22 cellular contexts compared by ENCODE assay signal in genomic region chr2:75134802-75135201, GRCh38.
"Had no signal": no experiment of that assay in that cellular context is flagged by ENCODE, and none has a peak within 500 bp of the region (broad histone marks: within the 10 kb centered on the region; RNA-seq: fewer than 3 reads in every experiment).

No MANE protein-coding gene starts in this region.

- H3K27me3 Mint-ChIP-seq: central memory CD8-positive, alpha-beta T cell; stimulated activated memory B cell treated with anti-CD40 and anti-IgM and Interleukin-4, amounts not matched to agents 10 μg/mL and 1 μg/mL and 100 μg/mL, for 72 hours had no signal

- H3K36me3 ChIP-seq: colonic mucosa, left lung, ovary, sigmoid colon, spleen, thoracic aorta, tibial nerve, upper lobe of left lung had no signal

- H3K36me3 Mint-ChIP-seq: natural killer cell treated with Interleukin-12 subunit alpha and Interleukin-12 subunit beta and Interleukin-15 and Interleukin-18, amount 100 ng/mL, for 72 hours; stimulated activated memory B cell treated with anti-CD40 and anti-IgM and Interleukin-4, amounts not matched to agents 10 μg/mL and 1 μg/mL and 100 μg/mL, for 72 hours had no signal

- H3K27me3 ChIP-seq: colonic mucosa, left lung, ovary, sigmoid colon, spleen, tibial nerve, upper lobe of left lung had no signal

- ATAC-seq: left lung; natural killer cell treated with Interleukin-12 subunit alpha and Interleukin-12 subunit beta and Interleukin-15 and Interleukin-18, amount 100 ng/mL, for 72 hours; psoas muscle; right cardiac atrium; stimulated activated memory B cell treated with anti-CD40 and anti-IgM and Interleukin-4, amounts not matched to agents 10 μg/mL and 1 μg/mL and 100 μg/mL, for 72 hours; stimulated activated naive CD8-positive, alpha-beta T cell treated with anti-CD3 and anti-CD28 coated beads, Interleukin-15, Interleukin-2, amounts not matched to agents 100 U/mL and 50 U/mL, for 24 hours had no signal

- DNase-seq: colonic mucosa; dermis blood vessel endothelial cell; effector memory CD4-positive, alpha-beta T cell; erythroblast; kidney; left lung; mesendoderm; nucleus accumbens; ovary; posterior cingulate gyrus; psoas muscle; right cardiac atrium; sigmoid colon; spleen; stimulated activated CD4-positive, alpha-beta T cell treated with anti-CD3 and anti-CD28 coated beads, Interleukin-4, amount 100 ng/mL, for 4 hours; stimulated activated naive CD8-positive, alpha-beta T cell treated with anti-CD3 and anti-CD28 coated beads, Interleukin-15, Interleukin-2, amounts not matched to agents 100 U/mL and 50 U/mL, for 24 hours had no signal

- H3K27ac ChIP-seq: colonic mucosa, left lung, ovary, psoas muscle, spleen, tibial nerve, upper lobe of left lung had no signal

- H3K27ac Mint-ChIP-seq: natural killer cell treated with Interleukin-12 subunit alpha and Interleukin-12 subunit beta and Interleukin-15 and Interleukin-18, amount 100 ng/mL, for 72 hours; stimulated activated memory B cell treated with anti-CD40 and anti-IgM and Interleukin-4, amounts not matched to agents 10 μg/mL and 1 μg/mL and 100 μg/mL, for 72 hours had no signal

- H3K4me3 Mint-ChIP-seq: central memory CD8-positive, alpha-beta T cell; natural killer cell treated with Interleukin-12 subunit alpha and Interleukin-12 subunit beta and Interleukin-15 and Interleukin-18, amount 100 ng/mL, for 72 hours; stimulated activated memory B cell treated with anti-CD40 and anti-IgM and Interleukin-4, amounts not matched to agents 10 μg/mL and 1 μg/mL and 100 μg/mL, for 72 hours had no signal

- H3K9me3 ChIP-seq: colonic mucosa, left lung, ovary, psoas muscle, sigmoid colon, spleen, thoracic aorta, tibial nerve, upper lobe of left lung had no signal

- H3K9me3 Mint-ChIP-seq: central memory CD8-positive, alpha-beta T cell; natural killer cell treated with Interleukin-12 subunit alpha and Interleukin-12 subunit beta and Interleukin-15 and Interleukin-18, amount 100 ng/mL, for 72 hours; stimulated activated memory B cell treated with anti-CD40 and anti-IgM and Interleukin-4, amounts not matched to agents 10 μg/mL and 1 μg/mL and 100 μg/mL, for 72 hours had no signal

- H3K4me3 ChIP-seq: colonic mucosa, left lung, ovary, psoas muscle, sigmoid colon, spleen, tibial nerve, upper lobe of left lung had no signal

- H3K4me1 Mint-ChIP-seq: central memory CD8-positive, alpha-beta T cell; stimulated activated memory B cell treated with anti-CD40 and anti-IgM and Interleukin-4, amounts not matched to agents 10 μg/mL and 1 μg/mL and 100 μg/mL, for 72 hours had no signal

- H3K4me1 ChIP-seq: colonic mucosa, left lung, psoas muscle had no signal
